1 cellular context compared by ENCODE assay signal in the genomic region with DNA sequence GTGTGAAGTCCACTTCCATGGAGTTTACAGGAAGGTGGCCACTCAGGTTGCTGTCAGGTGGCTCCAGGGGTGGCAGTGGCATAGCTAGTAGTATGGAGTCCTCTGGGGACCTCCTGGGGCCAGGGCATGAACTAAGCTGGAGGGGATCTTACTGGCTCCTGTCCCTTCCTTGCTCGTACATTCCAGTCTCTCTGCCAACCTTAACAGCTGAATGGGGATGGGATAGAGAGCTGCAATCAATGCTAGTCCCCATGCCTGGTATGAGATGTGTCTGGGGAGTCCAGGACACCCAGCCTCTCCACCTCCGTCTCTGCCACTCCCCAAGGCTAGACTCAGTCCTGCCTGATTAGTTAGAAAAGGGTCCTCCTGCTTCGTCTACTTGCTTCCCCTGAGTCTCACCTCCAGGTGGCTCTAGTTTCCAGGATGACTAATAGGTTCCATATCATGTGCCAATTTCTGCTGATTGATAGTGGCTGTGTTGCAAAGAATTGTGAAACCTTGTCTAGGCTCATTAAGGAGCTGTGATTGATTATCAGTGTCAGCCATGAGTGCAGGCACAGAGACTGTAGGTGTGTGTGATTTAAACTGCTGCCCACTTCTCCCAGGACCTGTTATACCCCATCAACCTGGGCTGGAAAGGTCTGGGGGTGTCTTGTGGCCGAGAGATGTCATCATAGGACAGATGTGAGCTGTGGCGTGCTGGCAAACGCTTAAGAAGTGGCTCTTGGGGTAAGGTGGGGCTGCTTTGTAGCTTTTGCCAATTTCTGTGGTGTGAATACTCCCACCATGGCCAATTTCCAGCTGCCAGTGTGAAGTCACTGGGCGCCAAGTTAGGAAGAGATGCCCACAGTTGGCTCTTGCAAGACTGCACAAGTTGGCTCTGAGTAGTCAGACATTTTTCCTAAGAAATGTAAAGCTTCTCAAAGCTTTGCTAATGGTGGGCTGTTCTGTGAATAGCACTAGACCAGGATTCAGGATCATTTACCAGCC.
TF ChIP-seq lines count a peak whose summit lies in the region.

No MANE protein-coding gene starts in this region.

TF ChIP-seq in GM23338, 12 proteins besides CTCF, POLR2A, EP300 and RAD21 (continued from another document):
- TF ChIP-seq, protein P1, sequence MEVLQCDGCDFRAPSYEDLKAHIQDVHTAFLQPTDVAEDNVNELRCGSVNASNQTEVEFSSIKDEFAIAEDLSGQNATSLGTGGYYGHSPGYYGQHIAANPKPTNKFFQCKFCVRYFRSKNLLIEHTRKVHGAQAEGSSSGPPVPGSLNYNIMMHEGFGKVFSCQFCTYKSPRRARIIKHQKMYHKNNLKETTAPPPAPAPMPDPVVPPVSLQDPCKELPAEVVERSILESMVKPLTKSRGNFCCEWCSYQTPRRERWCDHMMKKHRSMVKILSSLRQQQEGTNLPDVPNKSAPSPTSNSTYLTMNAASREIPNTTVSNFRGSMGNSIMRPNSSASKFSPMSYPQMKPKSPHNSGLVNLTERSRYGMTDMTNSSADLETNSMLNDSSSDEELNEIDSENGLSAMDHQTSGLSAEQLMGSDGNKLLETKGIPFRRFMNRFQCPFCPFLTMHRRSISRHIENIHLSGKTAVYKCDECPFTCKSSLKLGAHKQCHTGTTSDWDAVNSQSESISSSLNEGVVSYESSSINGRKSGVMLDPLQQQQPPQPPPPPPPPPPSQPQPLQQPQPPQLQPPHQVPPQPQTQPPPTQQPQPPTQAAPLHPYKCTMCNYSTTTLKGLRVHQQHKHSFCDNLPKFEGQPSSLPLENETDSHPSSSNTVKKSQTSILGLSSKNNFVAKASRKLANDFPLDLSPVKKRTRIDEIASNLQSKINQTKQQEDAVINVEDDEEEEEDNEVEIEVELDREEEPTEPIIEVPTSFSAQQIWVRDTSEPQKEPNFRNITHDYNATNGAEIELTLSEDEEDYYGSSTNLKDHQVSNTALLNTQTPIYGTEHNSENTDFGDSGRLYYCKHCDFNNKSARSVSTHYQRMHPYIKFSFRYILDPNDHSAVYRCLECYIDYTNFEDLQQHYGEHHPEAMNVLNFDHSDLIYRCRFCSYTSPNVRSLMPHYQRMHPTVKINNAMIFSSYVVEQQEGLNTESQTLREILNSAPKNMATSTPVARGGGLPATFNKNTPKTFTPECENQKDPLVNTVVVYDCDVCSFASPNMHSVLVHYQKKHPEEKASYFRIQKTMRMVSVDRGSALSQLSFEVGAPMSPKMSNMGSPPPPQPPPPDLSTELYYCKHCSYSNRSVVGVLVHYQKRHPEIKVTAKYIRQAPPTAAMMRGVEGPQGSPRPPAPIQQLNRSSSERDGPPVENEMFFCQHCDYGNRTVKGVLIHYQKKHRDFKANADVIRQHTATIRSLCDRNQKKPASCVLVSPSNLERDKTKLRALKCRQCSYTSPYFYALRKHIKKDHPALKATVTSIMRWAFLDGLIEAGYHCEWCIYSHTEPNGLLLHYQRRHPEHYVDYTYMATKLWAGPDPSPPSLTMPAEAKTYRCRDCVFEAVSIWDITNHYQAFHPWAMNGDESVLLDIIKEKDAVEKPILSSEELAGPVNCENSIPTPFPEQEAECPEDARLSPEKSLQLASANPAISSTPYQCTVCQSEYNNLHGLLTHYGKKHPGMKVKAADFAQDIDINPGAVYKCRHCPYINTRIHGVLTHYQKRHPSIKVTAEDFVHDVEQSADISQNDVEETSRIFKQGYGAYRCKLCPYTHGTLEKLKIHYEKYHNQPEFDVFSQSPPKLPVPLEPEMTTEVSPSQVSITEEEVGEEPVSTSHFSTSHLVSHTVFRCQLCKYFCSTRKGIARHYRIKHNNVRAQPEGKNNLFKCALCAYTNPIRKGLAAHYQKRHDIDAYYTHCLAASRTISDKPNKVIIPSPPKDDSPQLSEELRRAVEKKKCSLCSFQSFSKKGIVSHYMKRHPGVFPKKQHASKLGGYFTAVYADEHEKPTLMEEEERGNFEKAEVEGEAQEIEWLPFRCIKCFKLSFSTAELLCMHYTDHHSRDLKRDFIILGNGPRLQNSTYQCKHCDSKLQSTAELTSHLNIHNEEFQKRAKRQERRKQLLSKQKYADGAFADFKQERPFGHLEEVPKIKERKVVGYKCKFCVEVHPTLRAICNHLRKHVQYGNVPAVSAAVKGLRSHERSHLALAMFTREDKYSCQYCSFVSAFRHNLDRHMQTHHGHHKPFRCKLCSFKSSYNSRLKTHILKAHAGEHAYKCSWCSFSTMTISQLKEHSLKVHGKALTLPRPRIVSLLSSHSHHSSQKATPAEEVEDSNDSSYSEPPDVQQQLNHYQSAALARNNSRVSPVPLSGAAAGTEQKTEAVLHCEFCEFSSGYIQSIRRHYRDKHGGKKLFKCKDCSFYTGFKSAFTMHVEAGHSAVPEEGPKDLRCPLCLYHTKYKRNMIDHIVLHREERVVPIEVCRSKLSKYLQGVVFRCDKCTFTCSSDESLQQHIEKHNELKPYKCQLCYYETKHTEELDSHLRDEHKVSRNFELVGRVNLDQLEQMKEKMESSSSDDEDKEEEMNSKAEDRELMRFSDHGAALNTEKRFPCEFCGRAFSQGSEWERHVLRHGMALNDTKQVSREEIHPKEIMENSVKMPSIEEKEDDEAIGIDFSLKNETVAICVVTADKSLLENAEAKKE (CRISPR knock-in tag; IDR thresholded peaks at IDR 0.05): no peak
- TF ChIP-seq, protein P2, sequence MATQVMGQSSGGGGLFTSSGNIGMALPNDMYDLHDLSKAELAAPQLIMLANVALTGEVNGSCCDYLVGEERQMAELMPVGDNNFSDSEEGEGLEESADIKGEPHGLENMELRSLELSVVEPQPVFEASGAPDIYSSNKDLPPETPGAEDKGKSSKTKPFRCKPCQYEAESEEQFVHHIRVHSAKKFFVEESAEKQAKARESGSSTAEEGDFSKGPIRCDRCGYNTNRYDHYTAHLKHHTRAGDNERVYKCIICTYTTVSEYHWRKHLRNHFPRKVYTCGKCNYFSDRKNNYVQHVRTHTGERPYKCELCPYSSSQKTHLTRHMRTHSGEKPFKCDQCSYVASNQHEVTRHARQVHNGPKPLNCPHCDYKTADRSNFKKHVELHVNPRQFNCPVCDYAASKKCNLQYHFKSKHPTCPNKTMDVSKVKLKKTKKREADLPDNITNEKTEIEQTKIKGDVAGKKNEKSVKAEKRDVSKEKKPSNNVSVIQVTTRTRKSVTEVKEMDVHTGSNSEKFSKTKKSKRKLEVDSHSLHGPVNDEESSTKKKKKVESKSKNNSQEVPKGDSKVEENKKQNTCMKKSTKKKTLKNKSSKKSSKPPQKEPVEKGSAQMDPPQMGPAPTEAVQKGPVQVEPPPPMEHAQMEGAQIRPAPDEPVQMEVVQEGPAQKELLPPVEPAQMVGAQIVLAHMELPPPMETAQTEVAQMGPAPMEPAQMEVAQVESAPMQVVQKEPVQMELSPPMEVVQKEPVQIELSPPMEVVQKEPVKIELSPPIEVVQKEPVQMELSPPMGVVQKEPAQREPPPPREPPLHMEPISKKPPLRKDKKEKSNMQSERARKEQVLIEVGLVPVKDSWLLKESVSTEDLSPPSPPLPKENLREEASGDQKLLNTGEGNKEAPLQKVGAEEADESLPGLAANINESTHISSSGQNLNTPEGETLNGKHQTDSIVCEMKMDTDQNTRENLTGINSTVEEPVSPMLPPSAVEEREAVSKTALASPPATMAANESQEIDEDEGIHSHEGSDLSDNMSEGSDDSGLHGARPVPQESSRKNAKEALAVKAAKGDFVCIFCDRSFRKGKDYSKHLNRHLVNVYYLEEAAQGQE (IDR thresholded peaks at IDR 0.05; ENCODE audit: unreplicated experiment): no peak
- TF ChIP-seq STAT1 (IDR thresholded peaks at IDR 0.05; ENCODE audit: unreplicated experiment): no peak
- no peak for TF ChIP-seq POLR2AphosphoS5 (IDR thresholded peaks at IDR 0.05; ENCODE audit: low read depth)
- no peak for TF ChIP-seq EZH2phosphoT487 (IDR thresholded peaks at IDR 0.05; ENCODE audit: unreplicated experiment)
- no peak for TF ChIP-seq EZH2 (IDR thresholded peaks at IDR 0.05; ENCODE audit: low read depth, unreplicated experiment)
- TF ChIP-seq ZNF114 (CRISPR knock-in tag; IDR thresholded peaks at IDR 0.05): no peak
- no peak for TF ChIP-seq NANOG (IDR thresholded peaks at IDR 0.05; ENCODE audit: borderline replicate concordance)
- TF ChIP-seq CREB1 (CRISPR knock-in tag; IDR thresholded peaks at IDR 0.05; ENCODE audit: low read depth): no peak
